1 cellular context compared by ENCODE assay signal in genomic region chr11:72969894-72970335, GRCh38.
TF ChIP-seq lines count a peak whose summit lies in the region.

No MANE protein-coding gene starts in this region.

TF ChIP-seq in GM12878, 131 proteins besides CTCF, POLR2A, EP300 and RAD21 (continued from another document and continues in another):
- TF ChIP-seq PRDM15 (CRISPR knock-in tag; IDR thresholded peaks at IDR 0.05) = no peak
- TF ChIP-seq POU2F2 (IDR thresholded peaks at IDR 0.05; ENCODE audit: borderline replicate concordance, low read depth, low read length) = no peak
- peak; percentile 46 for TF ChIP-seq MEF2B (IDR thresholded peaks at IDR 0.05; ENCODE audit: partially characterized antibody, poor library complexity, severe bottlenecking)
- TF ChIP-seq USF2 (IDR thresholded peaks at IDR 0.05; ENCODE audit: borderline replicate concordance, low read depth, low read length) = no peak
- no peak for TF ChIP-seq TAF1 (IDR thresholded peaks at IDR 0.05; ENCODE audit: borderline replicate concordance, low read depth, low read length)
- peak; percentile 82; the same call in 1 of the 2 replicates for TF ChIP-seq MEF2A (IDR thresholded peaks at IDR 0.05; ENCODE audit: insufficient read depth, low read depth, low read length)
- TF ChIP-seq DPF2 (IDR thresholded peaks at IDR 0.05) = peak; percentile 40; the same call in 1 of the 2 replicates
- no peak for TF ChIP-seq BCL11A (IDR thresholded peaks at IDR 0.05; ENCODE audit: low read depth, low read length)
- TF ChIP-seq ZNF687 (IDR thresholded peaks at IDR 0.05) = 0 out of 2 replicates have a peak, but pooled peaks have one; percentile 27
- peak in 1 of 2 experiments; percentile 16; a peak in 1 of 4 replicates for TF ChIP-seq BHLHE40 (IDR thresholded peaks at IDR 0.05; ENCODE audit: borderline replicate concordance in 1 of 2, low read depth in 2 of 2, low read length in 1 of 2)
- TF ChIP-seq HCFC1 (IDR thresholded peaks at IDR 0.05; ENCODE audit: low read length) = no peak
- TF ChIP-seq FOXM1 (IDR thresholded peaks at IDR 0.05; ENCODE audit: low read depth, low read length) = peak; percentile 94
- no peak for TF ChIP-seq TCF3 (IDR thresholded peaks at IDR 0.05; ENCODE audit: borderline replicate concordance, insufficient read depth, low read depth, low read length)
- no peak for TF ChIP-seq ASH2L (IDR thresholded peaks at IDR 0.05; ENCODE audit: borderline replicate concordance, low read depth)
- TF ChIP-seq REST (IDR thresholded peaks at IDR 0.05; ENCODE audit: low read depth, low read length) = no peak
- TF ChIP-seq KLF5 (IDR thresholded peaks at IDR 0.05; ENCODE audit: partially characterized antibody) = no peak
- no peak for TF ChIP-seq JUND (IDR thresholded peaks at IDR 0.05; ENCODE audit: low read depth, low read length)
- no peak for TF ChIP-seq CBX5 (IDR thresholded peaks at IDR 0.05; ENCODE audit: low read depth)
- no peak for TF ChIP-seq EZH2 (IDR thresholded peaks at IDR 0.05; ENCODE audit: borderline replicate concordance, control insufficient read depth, low read depth, low read length)
- peak; percentile 69; the same call in 1 of the 2 replicates for TF ChIP-seq CREB1 (IDR thresholded peaks at IDR 0.05; ENCODE audit: low read depth)
- TF ChIP-seq NFYA (IDR thresholded peaks at IDR 0.05; ENCODE audit: borderline replicate concordance, low read depth, low read length) = no peak
- peak; percentile 76; the same call in 1 of the 2 replicates for TF ChIP-seq SMARCA5 (IDR thresholded peaks at IDR 0.05)
- TF ChIP-seq POLR2AphosphoS2 (IDR thresholded peaks at IDR 0.05; ENCODE audit: low read depth, low read length) = no peak
- TF ChIP-seq RELB (IDR thresholded peaks at IDR 0.05; ENCODE audit: low read depth) = peak; percentile 66; the same call in 1 of the 2 replicates
- TF ChIP-seq ZNF24 (IDR thresholded peaks at IDR 0.05) = peak; percentile 78
- TF ChIP-seq SMAD1 (IDR thresholded peaks at IDR 0.05; ENCODE audit: low read depth, partially characterized antibody) = no peak
- TF ChIP-seq HSF1 (IDR thresholded peaks at IDR 0.05; ENCODE audit: low read depth, low read length) = no peak
- TF ChIP-seq NR2C1 (IDR thresholded peaks at IDR 0.05) = no peak
- no peak for TF ChIP-seq ZNF207 (IDR thresholded peaks at IDR 0.05; ENCODE audit: borderline replicate concordance)
- TF ChIP-seq EED (IDR thresholded peaks at IDR 0.05; ENCODE audit: low read depth) = 0 out of 2 replicates have a peak, but pooled peaks have one; percentile 53
- peak; percentile 65; the same call in 1 of the 2 replicates for TF ChIP-seq MTA3 (IDR thresholded peaks at IDR 0.05; ENCODE audit: borderline replicate concordance, low read length)
- no peak for TF ChIP-seq RELA (IDR thresholded peaks at IDR 0.05; ENCODE audit: borderline replicate concordance, partially characterized antibody)
- TF ChIP-seq MTA2 (IDR thresholded peaks at IDR 0.05; ENCODE audit: low read depth) = peak; percentile 89
- no peak for TF ChIP-seq SMAD5 (IDR thresholded peaks at IDR 0.05; ENCODE audit: low read depth)
- no peak for TF ChIP-seq ZZZ3 (IDR thresholded peaks at IDR 0.05; ENCODE audit: control insufficient read depth, insufficient read length, low read depth)
- TF ChIP-seq STAT3 (IDR thresholded peaks at IDR 0.05; ENCODE audit: low read depth, low read length) = 0 out of 2 replicates have a peak, but pooled peaks have one; percentile 54
- TF ChIP-seq PML (IDR thresholded peaks at IDR 0.05; ENCODE audit: low read length) = 0 out of 2 replicates have a peak, but pooled peaks have one; percentile 51
- TF ChIP-seq SPI1 (IDR thresholded peaks at IDR 0.05; ENCODE audit: borderline replicate concordance, insufficient read depth, low read depth, low read length) = peak; percentile 53; the same call in 1 of the 2 replicates
- TF ChIP-seq ZBTB33 (IDR thresholded peaks at IDR 0.05) = no peak
- TF ChIP-seq RUNX3 (IDR thresholded peaks at IDR 0.05; ENCODE audit: low read length) = peak; percentile 98
- TF ChIP-seq GATAD2B (conservative IDR thresholded peaks at IDR 0.05; ENCODE audit: low read depth) = no peak
- TF ChIP-seq SUPT20H (IDR thresholded peaks at IDR 0.05; ENCODE audit: borderline replicate concordance, control insufficient read depth, low read depth, low read length) = no peak
- TF ChIP-seq NFIC (IDR thresholded peaks at IDR 0.05; ENCODE audit: low read depth, low read length) = peak; percentile 97
- TF ChIP-seq MLLT1 (IDR thresholded peaks at IDR 0.05) = no peak; the same call in 1 of the 2 replicates
